Comparison of ENCODE assay signal across 23 cellular contexts in genomic region chr1:53271446-53272090, GRCh38.
"Had no signal": no experiment of that assay in that cellular context is flagged by ENCODE, and none has a peak within 500 bp of the region (broad histone marks: within the 10 kb centered on the region; RNA-seq: fewer than 3 reads in every experiment).

No MANE protein-coding gene starts in this region.

- DNase-seq: cerebellar nuclear complex; colonic mucosa; dermis blood vessel endothelial cell; esophagus squamous epithelium; foreskin fibroblast; glutamatergic neuron; immature natural killer cell; left ventricle myocardium inferior; mesendoderm; naive thymus-derived CD4-positive, alpha-beta T cell; nucleus accumbens; pancreas; stimulated activated CD4-positive, alpha-beta T cell treated with anti-CD3 and anti-CD28 coated beads, Interleukin-12 subunit alpha, Interleukin-12 subunit beta, amount 100 ng/mL, for 4 hours; stimulated activated naive CD4-positive, alpha-beta T cell treated with Interleukin-2 at 50 U/mL for 16 hours; testis; upper lobe of right lung had no signal

- H3K9me3 Mint-ChIP-seq: immature natural killer cell; naive thymus-derived CD4-positive, alpha-beta T cell; neural progenitor cell had no signal

- H3K27ac Mint-ChIP-seq: neural progenitor cell had no signal

- H3K4me3 Mint-ChIP-seq: immature natural killer cell; naive thymus-derived CD4-positive, alpha-beta T cell; neural progenitor cell had no signal

- H3K9me3 ChIP-seq: colonic mucosa, esophagus squamous epithelium, gastroesophageal sphincter, left ventricle myocardium inferior, pancreas, prostate gland, testis, tibial nerve, upper lobe of right lung, vagina had no signal

- H3K4me1 ChIP-seq: colonic mucosa, gastroesophageal sphincter, left ventricle myocardium inferior, neural progenitor cell, pancreas, prostate gland, tibial nerve, upper lobe of right lung, vagina had no signal

- H3K4me1 Mint-ChIP-seq: immature natural killer cell; naive thymus-derived CD4-positive, alpha-beta T cell; neural progenitor cell had no signal

- H3K36me3 ChIP-seq: colonic mucosa, gastroesophageal sphincter, left ventricle myocardium inferior, neural progenitor cell, pancreas, prostate gland, upper lobe of right lung, vagina had no signal

- H3K27ac ChIP-seq: colonic mucosa, esophagus squamous epithelium, gastroesophageal sphincter, left ventricle myocardium inferior, neural progenitor cell, pancreas, prostate gland, tibial nerve, upper lobe of right lung, vagina had no signal

- FAIRE-seq: keratinocyte, pancreas had no signal

- H3K27me3 Mint-ChIP-seq: naive thymus-derived CD4-positive, alpha-beta T cell had no signal

- ATAC-seq: gastroesophageal sphincter; naive thymus-derived CD4-positive, alpha-beta T cell; pancreas; upper lobe of right lung had no signal

- H3K4me3 ChIP-seq: colonic mucosa, esophagus squamous epithelium, gastroesophageal sphincter, left ventricle myocardium inferior, lung, neural progenitor cell, pancreas, prostate gland, testis, tibial nerve, upper lobe of right lung, vagina had no signal

- H3K27me3 ChIP-seq: colonic mucosa, esophagus squamous epithelium, neural progenitor cell, pancreas, testis, tibial nerve, upper lobe of right lung, vagina had no signal
